In the genomic region with DNA sequence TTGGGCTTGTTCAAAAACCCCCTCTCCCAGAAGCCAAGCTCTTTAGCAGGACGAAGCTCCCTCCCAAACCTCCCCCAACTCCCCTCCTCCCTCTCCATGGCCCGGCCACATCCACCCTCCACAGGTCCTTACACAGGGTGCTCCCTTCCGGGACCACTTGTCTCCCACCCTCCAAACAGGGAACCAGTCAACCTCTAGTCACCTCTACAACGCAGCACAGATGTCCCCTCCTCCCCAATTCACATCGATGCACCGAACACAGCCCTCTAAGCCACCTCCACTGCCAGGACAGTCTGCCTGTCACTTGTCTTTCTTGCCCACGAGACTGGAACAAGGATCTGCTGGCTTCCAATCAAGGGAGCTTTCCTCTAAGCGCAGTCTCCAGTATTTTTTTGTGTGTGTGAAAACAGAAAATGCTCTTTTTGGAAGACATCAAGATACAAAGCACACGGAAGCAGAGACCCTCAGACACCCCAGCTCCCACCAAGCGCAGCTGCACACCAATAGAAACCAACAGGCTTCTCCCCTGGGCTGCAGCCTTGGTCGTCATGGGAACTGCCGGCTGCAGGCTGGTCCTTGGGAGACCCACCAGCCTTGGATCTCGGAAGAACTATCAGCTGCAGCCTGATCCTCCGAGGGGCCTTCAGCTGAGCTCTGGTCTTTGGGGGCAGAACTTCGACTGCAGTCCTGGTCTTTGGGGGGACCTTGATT, we compare ENCODE assay signal across 9 cellular contexts. TPM values are rescaled to one million over a fixed set of nuclear protein-coding genes. Genes with fewer than 3 reads are reported as not detected.
DNase-seq lines count a peak whose midpoint lies in the region; ATAC-seq and TF ChIP-seq lines count a peak whose summit lies in the region.
"Had no signal": no experiment of that assay in that cellular context is flagged by ENCODE, and none has a peak within 500 bp of the region (broad histone marks: within the 10 kb centered on the region; RNA-seq: fewer than 3 reads in every experiment).

No MANE protein-coding gene starts in this region.

- peaks cover 16% of the 10 kb centered on the region for H3K4me1 Mint-ChIP-seq in activated CD4-positive, alpha-beta T cell treated with anti-CD3 and anti-CD28 coated beads, Interleukin-2, amount 10 ng/mL, durations not matched to agents 7 days and 5 days
- peaks cover 12% of the 10 kb centered on the region for H3K4me1 Mint-ChIP-seq in activated CD4-positive, alpha-beta T cell treated with anti-CD3 and anti-CD28 coated beads for 36 hours
- peaks cover 67 to 68% of the 10 kb centered on the region in 2 donors for H3K4me1 Mint-ChIP-seq in stimulated activated naive B cell treated with anti-CD40 and anti-IgM and Interleukin-4, amounts not matched to agents 10 μg/mL and 1 μg/mL and 100 μg/mL, for 72 hours
- peaks cover 9% of the 10 kb centered on the region for H3K4me1 Mint-ChIP-seq in activated T-helper 2 cell treated with anti-CD3 and anti-CD28 coated beads, Interferon-gamma antibody, Interleukin-2, Interleukin-4, amounts not matched to agents 10 μg/mL and 5 μg/mL and 100 μg/mL, durations not matched to agents 14 hours and 24 hours and 36 hours (ENCODE audit: low read depth)
- H3K4me1 Mint-ChIP-seq in chondrocyte (ENCODE audit: low read depth): peaks cover 5% of the 10 kb centered on the region

- no peaks in the 10 kb centered on the region for H3K36me3 Mint-ChIP-seq in activated CD4-positive, alpha-beta T cell treated with anti-CD3 and anti-CD28 coated beads, Interleukin-2, amount 10 ng/mL, durations not matched to agents 7 days and 5 days (ENCODE audit: low read depth)
- H3K36me3 Mint-ChIP-seq in activated CD4-positive, alpha-beta T cell treated with anti-CD3 and anti-CD28 coated beads for 36 hours (ENCODE audit: low read depth): no peaks in the 10 kb centered on the region
- H3K36me3 Mint-ChIP-seq in stimulated activated naive B cell treated with anti-CD40 and anti-IgM and Interleukin-4, amounts not matched to agents 10 μg/mL and 1 μg/mL and 100 μg/mL, for 72 hours: peaks cover 4 to 5% of the 10 kb centered on the region in 2 donors
- no peaks in the 10 kb centered on the region for H3K36me3 Mint-ChIP-seq in activated T-helper 2 cell treated with anti-CD3 and anti-CD28 coated beads, Interferon-gamma antibody, Interleukin-2, Interleukin-4, amounts not matched to agents 10 μg/mL and 5 μg/mL and 100 μg/mL, durations not matched to agents 14 hours and 24 hours and 36 hours (ENCODE audit: low read depth)
- no peaks in the 10 kb centered on the region for H3K36me3 Mint-ChIP-seq in chondrocyte (ENCODE audit: low read depth)

- H3K27ac ChIP-seq in PC-3 (ENCODE audit: low read length) (no peak overlapping the region), gastrocnemius medialis (no peak overlapping the region)

- no peak overlapping the region for H3K9ac ChIP-seq in PC-3 (ENCODE audit: low read length)

- no peak for TF ChIP-seq POLR2A in gastrocnemius medialis (IDR thresholded peaks at IDR 0.05)

- H3K27ac Mint-ChIP-seq in activated CD4-positive, alpha-beta T cell treated with anti-CD3 and anti-CD28 coated beads, Interleukin-2, amount 10 ng/mL, durations not matched to agents 7 days and 5 days: peak overlapping the region; percentile 74
- no peak overlapping the region for H3K27ac Mint-ChIP-seq in activated CD4-positive, alpha-beta T cell treated with anti-CD3 and anti-CD28 coated beads for 36 hours
- H3K27ac Mint-ChIP-seq in stimulated activated naive B cell treated with anti-CD40 and anti-IgM and Interleukin-4, amounts not matched to agents 10 μg/mL and 1 μg/mL and 100 μg/mL, for 72 hours: peak overlapping the region; percentile 91
- no peak overlapping the region for H3K27ac Mint-ChIP-seq in activated T-helper 2 cell treated with anti-CD3 and anti-CD28 coated beads, Interferon-gamma antibody, Interleukin-2, Interleukin-4, amounts not matched to agents 10 μg/mL and 5 μg/mL and 100 μg/mL, durations not matched to agents 14 hours and 24 hours and 36 hours
- H3K27ac Mint-ChIP-seq in chondrocyte (ENCODE audit: unreplicated experiment): no peak overlapping the region

- H2AFZ ChIP-seq in PC-3 (ENCODE audit: low read length): no peak overlapping the region

- no peak overlapping the region for H3K4me2 ChIP-seq in PC-3 (ENCODE audit: low read length)

- H3K9me3 ChIP-seq in PC-3 (ENCODE audit: low read length) (no peaks in the 10 kb centered on the region), gastrocnemius medialis (no peaks in the 10 kb centered on the region)

- no peaks in the 10 kb centered on the region for H3K27me3 Mint-ChIP-seq in activated CD4-positive, alpha-beta T cell treated with anti-CD3 and anti-CD28 coated beads, Interleukin-2, amount 10 ng/mL, durations not matched to agents 7 days and 5 days
- H3K27me3 Mint-ChIP-seq in activated CD4-positive, alpha-beta T cell treated with anti-CD3 and anti-CD28 coated beads for 36 hours: no peaks in the 10 kb centered on the region
- H3K27me3 Mint-ChIP-seq in stimulated activated naive B cell treated with anti-CD40 and anti-IgM and Interleukin-4, amounts not matched to agents 10 μg/mL and 1 μg/mL and 100 μg/mL, for 72 hours: no peaks in the 10 kb centered on the region
- H3K27me3 Mint-ChIP-seq in activated T-helper 2 cell treated with anti-CD3 and anti-CD28 coated beads, Interferon-gamma antibody, Interleukin-2, Interleukin-4, amounts not matched to agents 10 μg/mL and 5 μg/mL and 100 μg/mL, durations not matched to agents 14 hours and 24 hours and 36 hours (ENCODE audit: low read depth): no peaks in the 10 kb centered on the region
- H3K27me3 Mint-ChIP-seq in chondrocyte (ENCODE audit: low read depth): peaks cover 8% of the 10 kb centered on the region

- no peak for DNase-seq in activated CD4-positive, alpha-beta T cell treated with anti-CD3 and anti-CD28 coated beads, Interleukin-2, amount 10 ng/mL, durations not matched to agents 7 days and 5 days
- no peak for DNase-seq in activated CD4-positive, alpha-beta T cell treated with anti-CD3 and anti-CD28 coated beads for 36 hours
- DNase-seq in PC-3 (no peak), chondrocyte (ENCODE audit: low spot score) (no peak), gastrocnemius medialis (no peak)
- DNase-seq in stimulated activated naive B cell treated with anti-CD40 and anti-IgM and Interleukin-4, amounts not matched to agents 10 μg/mL and 1 μg/mL and 100 μg/mL, for 72 hours: no peak
- no peak for DNase-seq in activated T-helper 2 cell treated with anti-CD3 and anti-CD28 coated beads, Interferon-gamma antibody, Interleukin-2, Interleukin-4, amounts not matched to agents 10 μg/mL and 5 μg/mL and 100 μg/mL, durations not matched to agents 14 hours and 24 hours and 36 hours (ENCODE audit: low spot score)
- DNase-seq: dermis blood vessel endothelial cell had no signal

- CTCF ChIA-PET in activated CD4-positive, alpha-beta T cell treated with anti-CD3 and anti-CD28 coated beads, Interleukin-2, amount 10 ng/mL, durations not matched to agents 7 days and 5 days (lab: Charles Lee): interaction anchor here (0.9 to 1.7 kb wide), 3 partner anchors 12 to 81 kb away, joined by 3 to 4 read pairs (median 3); no protein-coding TSS in a partner anchor
- CTCF ChIA-PET in activated CD4-positive, alpha-beta T cell treated with anti-CD3 and anti-CD28 coated beads for 36 hours (lab: Charles Lee): interaction anchor here (1.4 kb wide), 1 partner anchor 18 kb away, joined by 6 read pairs; no protein-coding TSS in a partner anchor
- CTCF ChIA-PET in PC-3 (lab: Charles Lee): interaction anchor here (0.6 to 0.9 kb wide), 2 partner anchors 24 to 52 kb away, joined by 3 to 5 read pairs; no protein-coding TSS in a partner anchor

- H3K79me2 ChIP-seq in PC-3 (ENCODE audit: low read length): no peaks in the 10 kb centered on the region

- no peaks in the 10 kb centered on the region for H3K27me3 ChIP-seq in PC-3 (ENCODE audit: low read length)
- no peaks in the 10 kb centered on the region for H3K27me3 ChIP-seq in gastrocnemius medialis

- TSS peak; percentile 11 for BruUV-seq in PC-3 (replicated peaks; lab: Mats Ljungman, UMichigan)

- H3K9me3 Mint-ChIP-seq in activated CD4-positive, alpha-beta T cell treated with anti-CD3 and anti-CD28 coated beads, Interleukin-2, amount 10 ng/mL, durations not matched to agents 7 days and 5 days: no peaks in the 10 kb centered on the region
- H3K9me3 Mint-ChIP-seq in activated CD4-positive, alpha-beta T cell treated with anti-CD3 and anti-CD28 coated beads for 36 hours (ENCODE audit: low read depth): no peaks in the 10 kb centered on the region
- no peaks in the 10 kb centered on the region for H3K9me3 Mint-ChIP-seq in stimulated activated naive B cell treated with anti-CD40 and anti-IgM and Interleukin-4, amounts not matched to agents 10 μg/mL and 1 μg/mL and 100 μg/mL, for 72 hours
- H3K9me3 Mint-ChIP-seq in activated T-helper 2 cell treated with anti-CD3 and anti-CD28 coated beads, Interferon-gamma antibody, Interleukin-2, Interleukin-4, amounts not matched to agents 10 μg/mL and 5 μg/mL and 100 μg/mL, durations not matched to agents 14 hours and 24 hours and 36 hours: no peaks in the 10 kb centered on the region
- no peaks in the 10 kb centered on the region for H3K9me3 Mint-ChIP-seq in chondrocyte (ENCODE audit: low read depth)

- no peaks in the 10 kb centered on the region for H4K20me1 ChIP-seq in PC-3 (ENCODE audit: low read length)

- POLR2A ChIA-PET in activated CD4-positive, alpha-beta T cell treated with anti-CD3 and anti-CD28 coated beads, Interleukin-2, amount 10 ng/mL, durations not matched to agents 7 days and 5 days (lab: Charles Lee): no interaction called here
- POLR2A ChIA-PET in activated CD4-positive, alpha-beta T cell treated with anti-CD3 and anti-CD28 coated beads for 36 hours (lab: Charles Lee): no interaction called here
- POLR2A ChIA-PET in PC-3 (lab: Charles Lee; ENCODE audit: unreplicated experiment): no interaction called here

- H3K4me3 ChIP-seq in PC-3 (ENCODE audit: low read length) (no peak overlapping the region), gastrocnemius medialis (no peak overlapping the region)

- no peaks in the 10 kb centered on the region for H3K9me2 ChIP-seq in PC-3 (replicated peaks; ENCODE audit: low read length)

- no peak for ATAC-seq in activated CD4-positive, alpha-beta T cell treated with anti-CD3 and anti-CD28 coated beads for 36 hours
- ATAC-seq in HG02852 (IDR thresholded peaks at IDR 0.05; ENCODE audit: unreplicated experiment) (peak; percentile 6), PC-3 (no peak), gastrocnemius medialis (no peak)
- peak; percentile 53 to 57 for ATAC-seq in stimulated activated naive B cell treated with anti-CD40 and anti-IgM and Interleukin-4, amounts not matched to agents 10 μg/mL and 1 μg/mL and 100 μg/mL, for 72 hours (replicated peaks)

- no peaks in the 10 kb centered on the region for H3K36me3 ChIP-seq in PC-3 (ENCODE audit: low read depth, low read length)
- no peaks in the 10 kb centered on the region for H3K36me3 ChIP-seq in gastrocnemius medialis

- in situ Hi-C loops in gastrocnemius medialis (cut with MboI; ENCODE audit: low sequenced_read_pairs in 4 of 4): no loop called here

- TF ChIP-seq CTCF in PC-3 (conservative IDR thresholded peaks at IDR 0.05; ENCODE audit: low read depth, low read length) (no peak), chondrocyte (IDR thresholded peaks at IDR 0.05) (no peak), gastrocnemius medialis (IDR thresholded peaks at IDR 0.05 in 4 of 5, conservative IDR thresholded peaks at IDR 0.05 in 1 of 5) (no peak)

- H3K4me1 ChIP-seq in PC-3 (ENCODE audit: insufficient read depth, low read length) (no peaks in the 10 kb centered on the region), gastrocnemius medialis (no peaks in the 10 kb centered on the region)

- intact Hi-C loops in activated CD4-positive, alpha-beta T cell treated with anti-CD3 and anti-CD28 coated beads for 36 hours (cut with DNase I, micrococcal nuclease): no loop called here
- intact Hi-C loops in PC-3 (cut with micrococcal nuclease) (no loop called here), gastrocnemius medialis (cut with DNase I; ENCODE audit: low total_unique reads) (no loop called here)
- intact Hi-C loops in activated T-helper 2 cell treated with anti-CD3 and anti-CD28 coated beads, Interferon-gamma antibody, Interleukin-2, Interleukin-4, amounts not matched to agents 10 μg/mL and 5 μg/mL and 100 μg/mL, durations not matched to agents 14 hours and 24 hours and 36 hours (cut with micrococcal nuclease): no loop called here

- no peak overlapping the region for H3K4me3 Mint-ChIP-seq in activated CD4-positive, alpha-beta T cell treated with anti-CD3 and anti-CD28 coated beads, Interleukin-2, amount 10 ng/mL, durations not matched to agents 7 days and 5 days
- H3K4me3 Mint-ChIP-seq in activated CD4-positive, alpha-beta T cell treated with anti-CD3 and anti-CD28 coated beads for 36 hours: no peak overlapping the region
- H3K4me3 Mint-ChIP-seq in stimulated activated naive B cell treated with anti-CD40 and anti-IgM and Interleukin-4, amounts not matched to agents 10 μg/mL and 1 μg/mL and 100 μg/mL, for 72 hours: peak overlapping the region; percentile 63 to 75
- H3K4me3 Mint-ChIP-seq in activated T-helper 2 cell treated with anti-CD3 and anti-CD28 coated beads, Interferon-gamma antibody, Interleukin-2, Interleukin-4, amounts not matched to agents 10 μg/mL and 5 μg/mL and 100 μg/mL, durations not matched to agents 14 hours and 24 hours and 36 hours (ENCODE audit: low read depth): no peak overlapping the region
- no peak overlapping the region for H3K4me3 Mint-ChIP-seq in chondrocyte (ENCODE audit: unreplicated experiment)

- H3F3A ChIP-seq in PC-3 (ENCODE audit: low read length, unreplicated experiment): no peaks in the 10 kb centered on the region

RNA-seq across cellular contexts. Expression of gene IQSEC1, which starts 26.5 kb away (rescaled TPM):
- 10 to 100 TPM; 58.2 to 70.4 TPM for total RNA-seq in activated CD4-positive, alpha-beta T cell treated with anti-CD3 and anti-CD28 coated beads, Interleukin-2, amount 10 ng/mL, durations not matched to agents 7 days and 5 days
- 10 to 100 TPM; 36.8 to 40.4 TPM for total RNA-seq in activated CD4-positive, alpha-beta T cell treated with anti-CD3 and anti-CD28 coated beads for 36 hours
- total RNA-seq in PC-3 (2014; rRNA removed) (37.9 and 56.2 TPM in 2 replicates), chondrocyte (37.2 to 43.3 TPM (median 38.2 TPM) in 3 replicates), gastrocnemius medialis (10 to 100 TPM; 15.2 to 31.3 (median 28.0) TPM)
- total RNA-seq in activated T-helper 2 cell treated with anti-CD3 and anti-CD28 coated beads, Interferon-gamma antibody, Interleukin-2, Interleukin-4, amounts not matched to agents 10 μg/mL and 5 μg/mL and 100 μg/mL, durations not matched to agents 14 hours and 24 hours and 36 hours: 28.1 and 31.2 TPM in 2 replicates

Comparison
In these comparisons a context has a peak if more than half of its experiments do, and no peak if none do; other contexts are left out.
1. H3K27ac Mint-ChIP-seq: peak in activated CD4-positive, alpha-beta T cell treated with anti-CD3 and anti-CD28 coated beads, Interleukin-2, amount 10 ng/mL, durations not matched to agents 7 days and 5 days (single experiment) and stimulated activated naive B cell treated with anti-CD40 and anti-IgM and Interleukin-4, amounts not matched to agents 10 μg/mL and 1 μg/mL and 100 μg/mL, for 72 hours (single experiment); none in activated CD4-positive, alpha-beta T cell treated with anti-CD3 and anti-CD28 coated beads for 36 hours (single experiment), activated T-helper 2 cell treated with anti-CD3 and anti-CD28 coated beads, Interferon-gamma antibody, Interleukin-2, Interleukin-4, amounts not matched to agents 10 μg/mL and 5 μg/mL and 100 μg/mL, durations not matched to agents 14 hours and 24 hours and 36 hours (single experiment) and chondrocyte (single experiment).
2. H3K4me3 Mint-ChIP-seq: peak in stimulated activated naive B cell treated with anti-CD40 and anti-IgM and Interleukin-4, amounts not matched to agents 10 μg/mL and 1 μg/mL and 100 μg/mL, for 72 hours (2 of 2); none in activated CD4-positive, alpha-beta T cell treated with anti-CD3 and anti-CD28 coated beads, Interleukin-2, amount 10 ng/mL, durations not matched to agents 7 days and 5 days (single experiment), activated CD4-positive, alpha-beta T cell treated with anti-CD3 and anti-CD28 coated beads for 36 hours (single experiment), activated T-helper 2 cell treated with anti-CD3 and anti-CD28 coated beads, Interferon-gamma antibody, Interleukin-2, Interleukin-4, amounts not matched to agents 10 μg/mL and 5 μg/mL and 100 μg/mL, durations not matched to agents 14 hours and 24 hours and 36 hours (single experiment) and chondrocyte (single experiment).
3. ATAC-seq: peak in HG02852 (single experiment) and stimulated activated naive B cell treated with anti-CD40 and anti-IgM and Interleukin-4, amounts not matched to agents 10 μg/mL and 1 μg/mL and 100 μg/mL, for 72 hours (2 of 2); none in activated CD4-positive, alpha-beta T cell treated with anti-CD3 and anti-CD28 coated beads for 36 hours (single experiment), PC-3 (single experiment) and gastrocnemius medialis (0 of 2).